In genomic region chr16:35310999-35311398, GRCh38 we compare ENCODE assay signal across 25 cellular contexts.
DNase-seq lines count a peak whose midpoint lies in the region; ATAC-seq, FAIRE-seq and TF ChIP-seq lines count a peak whose summit lies in the region.
"Had no signal": no experiment of that assay in that cellular context is flagged by ENCODE, and none has a peak within 500 bp of the region (broad histone marks: within the 10 kb centered on the region; RNA-seq: fewer than 3 reads in every experiment).

No MANE protein-coding gene starts in this region.

- H3K4me1 ChIP-seq in esophagus muscularis mucosa (no peaks in the 10 kb centered on the region), kidney (ENCODE audit: control insufficient read depth in 1 of 2, insufficient read depth in 1 of 2, low read depth in 1 of 2, low read length in 2 of 2) (no peaks in the 10 kb centered on the region), upper lobe of right lung (no peaks in the 10 kb centered on the region)
- H3K4me1 ChIP-seq: BE2C, BLaER1 had no signal

- TF ChIP-seq POLR2A in esophagus muscularis mucosa (IDR thresholded peaks at IDR 0.05; ENCODE audit: low read depth), result no peak

- H3K27ac ChIP-seq in esophagus muscularis mucosa (replicated peaks in 1 of 4), result no peak overlapping the region
- no peak overlapping the region for H3K27ac ChIP-seq in kidney (ENCODE audit: low read depth in 2 of 2, low read length in 2 of 2)
- no peak overlapping the region for H3K27ac ChIP-seq in upper lobe of right lung
- H3K27ac ChIP-seq: BLaER1 had no signal

- peak; percentile 39 for DNase-seq in esophagus muscularis mucosa (ENCODE audit: extremely low spot score)
- peak; percentile 54 for DNase-seq in kidney
- DNase-seq in upper lobe of right lung, result no peak
- DNase-seq in NCI-H526 (lab: John Stamatoyannopoulos, UW), result no peak
- no peak for DNase-seq in NCI-H524 (lab: John Stamatoyannopoulos, UW)
- DNase-seq: 8988T; ACHN; BE2C; C1 segment of cervical spinal cord; CD4-positive, alpha-beta memory T cell; CD4-positive, CD25-positive, alpha-beta regulatory T cell; CD8-positive, alpha-beta memory T cell; COR-L47; DMS 273 treated with DMSO at 0.1 percent for 48 hours; DMS153; DMS53; DMS79; DND-41; EL; GDM1 had no signal

- H3K27me3 ChIP-seq in esophagus muscularis mucosa (no peaks in the 10 kb centered on the region), upper lobe of right lung (no peaks in the 10 kb centered on the region)
- H3K27me3 ChIP-seq: BE2C, BLaER1 had no signal

- no peak for FAIRE-seq in kidney (lab: Jason Lieb, UNC)
- FAIRE-seq: A204.1, GM12878, GM12892, GM18507 had no signal

- TF ChIP-seq CTCF in esophagus muscularis mucosa (IDR thresholded peaks at IDR 0.05), result no peak
- TF ChIP-seq CTCF in kidney (IDR thresholded peaks at IDR 0.05; ENCODE audit: borderline replicate concordance, extremely low read depth, insufficient read depth), result no peak
- TF ChIP-seq CTCF in upper lobe of right lung (IDR thresholded peaks at IDR 0.05), result no peak

- 66% methylated on average over 3 of the region's 3 CpGs for WGBS in esophagus muscularis mucosa

- H3K9me3 ChIP-seq in esophagus muscularis mucosa (peaks cover 0 to 3% (median 0%) of the 10 kb centered on the region in 4 donors), kidney (ENCODE audit: control insufficient read depth in 1 of 2, low read length in 2 of 2) (peaks cover 0 to 15% of the 10 kb centered on the region in 2 donors), upper lobe of right lung (no peaks in the 10 kb centered on the region)
- H3K9me3 ChIP-seq: BLaER1 had no signal

- peak; percentile 10 for ATAC-seq in upper lobe of right lung
- ATAC-seq: GM12878 had no signal

- H3K4me3 ChIP-seq in esophagus muscularis mucosa (no peak overlapping the region), kidney (ENCODE audit: low read length in 2 of 2) (no peak overlapping the region), upper lobe of right lung (no peak overlapping the region)
- H3K4me3 ChIP-seq: BLaER1, GM12878 had no signal

- TF ChIP-seq EP300 in esophagus muscularis mucosa (IDR thresholded peaks at IDR 0.05), result no peak

- H3K36me3 ChIP-seq in esophagus muscularis mucosa (no peaks in the 10 kb centered on the region), kidney (ENCODE audit: control insufficient read depth in 1 of 2, insufficient read depth in 2 of 2, low read length in 2 of 2) (no peaks in the 10 kb centered on the region), upper lobe of right lung (no peaks in the 10 kb centered on the region)
- H3K36me3 ChIP-seq: BE2C, BLaER1 had no signal

- H3K9ac ChIP-seq in kidney (ENCODE audit: low read length in 2 of 2), result no peak overlapping the region
- H3K9ac ChIP-seq: BLaER1 had no signal

- intact Hi-C loops in esophagus muscularis mucosa (cut with DNase I), result no loop called here
- intact Hi-C loops in kidney (cut with DNase I), result no loop called here
- intact Hi-C loops in upper lobe of right lung (cut with DNase I), result no loop called here

Comparison
In these comparisons a context has a peak if more than half of its experiments do, and no peak if none do; other contexts are left out.
1. DNase-seq: peak in esophagus muscularis mucosa (single experiment) and kidney (single experiment); none in upper lobe of right lung (single experiment), NCI-H526 (0 of 2) and NCI-H524 (0 of 2).